Comparison of ENCODE assay signal across 1 cellular context in the genomic region with DNA sequence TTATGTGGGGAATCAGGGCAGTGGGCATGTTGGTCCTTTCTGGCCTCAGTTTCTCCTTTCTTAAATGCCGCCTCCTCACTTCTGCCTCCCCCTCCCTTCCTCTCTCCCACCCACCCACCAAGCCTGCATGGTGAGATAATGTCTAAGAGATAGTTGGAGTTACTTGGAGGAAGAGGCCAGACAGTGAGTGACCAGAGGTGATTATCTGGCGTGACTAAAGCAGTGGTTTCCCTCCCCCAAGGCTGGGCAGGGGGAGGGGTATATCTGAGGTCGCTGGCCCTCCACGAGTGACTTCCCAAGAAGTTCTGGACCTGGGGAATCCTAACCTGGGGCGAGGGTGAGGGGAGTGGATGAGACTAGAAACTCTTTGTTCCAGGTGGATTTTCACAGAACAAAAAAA.
TF ChIP-seq lines count a peak whose summit lies in the region.

No MANE protein-coding gene starts in this region.

TF ChIP-seq in H1, 55 proteins besides CTCF, POLR2A, EP300 and RAD21:
- TF ChIP-seq JUND (IDR thresholded peaks at IDR 0.05; ENCODE audit: low read length) (no peak), CREB1 (IDR thresholded peaks at IDR 0.05) (no peak), CBX8 (IDR thresholded peaks at IDR 0.05; ENCODE audit: borderline replicate concordance, low read depth, low read length) (no peak), SP1 (IDR thresholded peaks at IDR 0.05; ENCODE audit: low read depth, low read length) (no peak), SIN3A (conservative IDR thresholded peaks at IDR 0.05 in 1 of 2, IDR thresholded peaks at IDR 0.05 in 1 of 2; ENCODE audit: low read depth in 1 of 2, low read length in 2 of 2) (no peak), RBBP5 (IDR thresholded peaks at IDR 0.05; ENCODE audit: borderline replicate concordance, low read depth, low read length) (no peak), SP2 (IDR thresholded peaks at IDR 0.05; ENCODE audit: low read length) (no peak)
TF ChIP-seq in H1: peak in this region for 0.
